8 cellular contexts compared by ENCODE assay signal in the genomic region with DNA sequence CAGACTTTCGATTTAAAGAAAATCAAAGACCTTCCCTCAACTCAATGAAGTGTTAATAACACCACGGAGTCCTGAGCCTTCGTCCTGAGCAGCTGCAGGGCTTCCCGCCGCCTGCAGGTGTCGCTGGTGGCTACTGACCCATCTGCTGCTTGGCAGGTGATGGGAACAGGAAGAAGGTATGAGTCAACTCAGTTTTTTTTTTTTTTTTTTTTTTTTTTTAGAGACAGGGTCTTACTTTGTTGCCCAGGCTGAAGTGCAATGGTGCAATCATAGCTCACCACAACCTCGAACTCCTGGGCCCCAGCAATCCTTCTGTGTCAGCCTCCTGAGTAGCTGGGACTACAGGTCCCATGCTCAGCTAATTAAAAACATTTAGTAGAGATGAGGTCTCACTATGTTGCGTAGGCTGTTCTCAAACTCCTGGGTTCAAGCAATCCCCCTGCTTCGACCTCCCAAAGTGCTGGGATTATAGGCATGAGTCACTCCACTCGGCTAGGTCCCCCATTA.
DNase-seq lines count a peak whose midpoint lies in the region; ATAC-seq and TF ChIP-seq lines count a peak whose summit lies in the region.

No MANE protein-coding gene starts in this region.

- WGBS in lung, 2 donors: 35% methylated on average over 10 of the region's 10 CpGs

- TF ChIP-seq CTCF in GM12872 (IDR thresholded peaks at IDR 0.05; ENCODE audit: insufficient read depth, low read depth, low read length) (peak; percentile 93), lung (IDR thresholded peaks at IDR 0.05; ENCODE audit: control extremely low read depth, extremely low read depth) (peak; percentile 50)

- no peak overlapping the region for H3K4me3 ChIP-seq in lung

- no peaks in the 10 kb centered on the region for H3K9me3 ChIP-seq in lung (ENCODE audit: control insufficient read depth in 2 of 2, insufficient read depth in 1 of 2, low read length in 1 of 2)

- no peaks in the 10 kb centered on the region for H3K36me3 ChIP-seq in lung (ENCODE audit: control insufficient read depth in 2 of 2, insufficient read depth in 2 of 2, low read length in 2 of 2)

- H3K27me3 ChIP-seq in lung (ENCODE audit: control insufficient read depth, insufficient read depth): no peaks in the 10 kb centered on the region

- DNase-seq in LHCN-M2 (ENCODE audit: low read depth) (peak; percentile 52), cerebellar cortex (ENCODE audit: low spot score) (peak; percentile 42), lung (ENCODE audit: low spot score) (peak; percentile 62), putamen (ENCODE audit: low spot score) (no peak)
- DNase-seq in activated CD4-positive, CD25-positive, alpha-beta regulatory T cell treated with anti-CD3 and anti-CD28 coated beads, Interleukin-2, amount 50 U/mL, for 16 hours (ENCODE audit: low read depth, low spot score): peak; percentile 44
- DNase-seq in stimulated activated CD8-positive, alpha-beta memory T cell treated with anti-CD3 and anti-CD28 coated beads, Interleukin-2, amount 100 ng/mL, for 1 hour (ENCODE audit: low read depth in 2 of 2): peak; percentile 12 to 49

- H3K27ac ChIP-seq in lung (ENCODE audit: low read depth in 1 of 2, low read length in 1 of 2): no peak overlapping the region

- ATAC-seq in GM21825 (IDR thresholded peaks at IDR 0.05; ENCODE audit: unreplicated experiment): peak; percentile 90
- no peak for ATAC-seq in lung (ENCODE audit: insufficient read depth, low FRiP score)

- peaks cover 0 to 5% of the 10 kb centered on the region in 2 donors for H3K4me1 ChIP-seq in lung (ENCODE audit: control insufficient read depth in 2 of 2, insufficient read depth in 2 of 2, low read length in 2 of 2)
